In the genomic region with DNA sequence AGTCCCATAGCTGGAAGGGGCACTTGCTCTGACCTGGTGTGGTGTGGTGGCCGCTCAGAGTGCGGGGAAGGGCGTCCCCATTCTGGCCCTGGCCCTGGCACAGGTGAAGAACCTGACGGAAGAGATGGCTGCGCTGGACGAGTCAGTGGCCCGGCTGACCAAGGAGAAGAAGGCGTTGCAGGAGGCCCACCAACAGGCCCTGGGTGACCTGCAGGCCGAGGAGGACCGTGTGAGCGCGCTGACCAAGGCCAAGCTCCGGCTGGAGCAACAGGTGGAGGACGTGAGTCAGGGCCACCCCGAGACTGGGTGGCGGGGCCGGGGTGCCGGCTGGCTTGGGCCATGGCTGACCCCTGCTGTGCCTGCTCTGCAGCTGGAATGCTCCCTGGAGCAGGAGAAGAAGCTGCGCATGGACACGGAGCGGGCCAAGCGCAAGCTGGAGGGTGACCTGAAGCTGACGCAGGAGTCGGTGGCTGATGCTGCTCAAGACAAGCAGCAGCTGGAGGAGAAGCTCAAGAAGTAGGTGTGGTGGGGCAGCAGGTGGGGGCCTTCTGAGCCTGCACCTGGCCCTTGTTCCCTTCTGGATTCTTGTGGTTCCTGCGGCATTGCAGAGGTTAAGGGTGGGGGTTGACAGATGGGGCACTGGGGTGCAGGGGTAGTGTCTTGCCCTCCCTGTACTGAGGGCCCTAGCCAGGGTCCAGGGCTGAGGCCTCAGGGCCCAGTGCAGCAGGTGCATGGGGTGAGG, we compare ENCODE assay signal across 29 cellular contexts. TPM values are rescaled to one million over a fixed set of nuclear protein-coding genes. Genes with fewer than 3 reads are reported as not detected.
A peak's percentile ranks its signal among the peaks of the same experiment; 100 is the strongest.
DNase-seq lines count a peak whose midpoint lies in the region; ATAC-seq and TF ChIP-seq lines count a peak whose summit lies in the region.
"Had no signal": no experiment of that assay in that cellular context is flagged by ENCODE, and none has a peak within 500 bp of the region (broad histone marks: within the 10 kb centered on the region; RNA-seq: fewer than 3 reads in every experiment).

No MANE protein-coding gene starts in this region.

- no peak for TF ChIP-seq EP300 in esophagus muscularis mucosa (IDR thresholded peaks at IDR 0.05)

- peak overlapping the region; percentile 44 for H3K27ac Mint-ChIP-seq in nephron progenitor cell
- H3K27ac Mint-ChIP-seq in T-helper 2 cell treated with Interferon-gamma antibody and Interleukin-4, amounts not matched to agents 5 μg/mL and 100 μg/mL, for 36 hours = no peak overlapping the region
- H3K27ac Mint-ChIP-seq: activated CD8-positive, alpha-beta T cell treated with anti-CD3 and anti-CD28 coated beads for 36 hours; activated naive CD8-positive, alpha-beta T cell treated with anti-CD3 and anti-CD28 coated beads, Interleukin-2, amount 10 ng/mL, durations not matched to agents 7 days and 5 days had no signal

- H3K4me3 ChIP-seq in heart right ventricle = no peak overlapping the region
- H3K4me3 ChIP-seq in SJCRH30 = no peak overlapping the region
- no peak overlapping the region for H3K4me3 ChIP-seq in esophagus muscularis mucosa
- H3K4me3 ChIP-seq: ascending aorta, heart left ventricle, PC-9 had no signal

- H3K9me3 ChIP-seq in heart right ventricle (no peaks in the 10 kb centered on the region), SJCRH30 (replicated peaks) (no peaks in the 10 kb centered on the region), esophagus muscularis mucosa (no peaks in the 10 kb centered on the region)
- H3K9me3 ChIP-seq: ascending aorta, heart left ventricle had no signal

- peak; percentile 34 for DNase-seq in left ventricle myocardium superior
- no peak for DNase-seq in heart right ventricle
- peak in 1 of 2 experiments; percentile 50 for DNase-seq in SJCRH30
- DNase-seq in nephron progenitor cell = no peak
- DNase-seq in T-helper 2 cell treated with Interferon-gamma antibody and Interleukin-4, amounts not matched to agents 5 μg/mL and 100 μg/mL, for 36 hours (ENCODE audit: low spot score) = no peak
- no peak for DNase-seq in esophagus muscularis mucosa (ENCODE audit: extremely low spot score)
- DNase-seq: activated CD4-positive, alpha-beta T cell treated with anti-CD3 and anti-CD28 coated beads for 1 hour; activated CD8-positive, alpha-beta memory T cell treated with anti-CD3 and anti-CD28 coated beads, Interleukin-2, amount 50 U/mL, for 48 hours; activated CD8-positive, alpha-beta T cell treated with anti-CD3 and anti-CD28 coated beads for 36 hours; activated effector memory CD4-positive, alpha-beta T cell treated with anti-CD3 and anti-CD28 coated beads, Interleukin-2, amount 50 U/mL, for 16 hours; activated naive CD8-positive, alpha-beta T cell treated with anti-CD3 and anti-CD28 coated beads, Interleukin-2, amount 10 ng/mL, durations not matched to agents 7 days and 5 days; cortex of kidney; DMS153; GOT3; Karpas-422; naive thymus-derived CD8-positive, alpha-beta T cell; NCI-H1417; NCI-H2029 treated with DMSO at 0.1 percent for 48 hours; NCI-H2227 treated with DMSO at 0.1 percent for 48 hours; NCI-H526; PC-9; SHP77 had no signal

- TF ChIP-seq CTCF in heart right ventricle (IDR thresholded peaks at IDR 0.05) (no peak), nephron progenitor cell (IDR thresholded peaks at IDR 0.05) (no peak), esophagus muscularis mucosa (IDR thresholded peaks at IDR 0.05) (no peak)

- intact Hi-C loops in left ventricle myocardium superior (cut with micrococcal nuclease) = no loop called here
- intact Hi-C loops in heart right ventricle (cut with DNase I) = no loop called here
- intact Hi-C loops in esophagus muscularis mucosa (cut with DNase I) = no loop called here

- H3K27me3 ChIP-seq in heart right ventricle = no peaks in the 10 kb centered on the region
- H3K27me3 ChIP-seq in SJCRH30 = no peaks in the 10 kb centered on the region
- no peaks in the 10 kb centered on the region for H3K27me3 ChIP-seq in esophagus muscularis mucosa
- H3K27me3 ChIP-seq: ascending aorta, heart left ventricle had no signal

- H3K27ac ChIP-seq in heart right ventricle (peak overlapping the region in 2 of 10 donors; percentile 15 to 30), SJCRH30 (peak overlapping the region; percentile 38), temporal lobe (ENCODE audit: low read depth, low read length) (peak overlapping the region; percentile 85), esophagus muscularis mucosa (replicated peaks in 1 of 4) (no peak overlapping the region)
- H3K27ac ChIP-seq: ascending aorta, HL-60, PC-9 had no signal

- no peak for TF ChIP-seq POLR2A in esophagus muscularis mucosa (IDR thresholded peaks at IDR 0.05; ENCODE audit: low read depth)

- H3K4me1 ChIP-seq in heart right ventricle (peaks cover 0 to 45% (median 0%) of the 10 kb centered on the region in 9 donors), SJCRH30 (peaks cover 9% of the 10 kb centered on the region; the same call in 1 of the 2 replicates), esophagus muscularis mucosa (peaks cover 0 to 15% (median 12%) of the 10 kb centered on the region in 4 donors)
- H3K4me1 ChIP-seq: ascending aorta had no signal

- no peak overlapping the region for H3K4me3 Mint-ChIP-seq in nephron progenitor cell
- no peak overlapping the region for H3K4me3 Mint-ChIP-seq in T-helper 2 cell treated with Interferon-gamma antibody and Interleukin-4, amounts not matched to agents 5 μg/mL and 100 μg/mL, for 36 hours
- H3K4me3 Mint-ChIP-seq: activated CD8-positive, alpha-beta T cell treated with anti-CD3 and anti-CD28 coated beads for 36 hours; activated naive CD8-positive, alpha-beta T cell treated with anti-CD3 and anti-CD28 coated beads, Interleukin-2, amount 10 ng/mL, durations not matched to agents 7 days and 5 days had no signal

- H3K27me3 Mint-ChIP-seq in nephron progenitor cell (ENCODE audit: low read depth, poor library complexity) = no peaks in the 10 kb centered on the region
- H3K27me3 Mint-ChIP-seq in T-helper 2 cell treated with Interferon-gamma antibody and Interleukin-4, amounts not matched to agents 5 μg/mL and 100 μg/mL, for 36 hours (ENCODE audit: low read depth) = no peaks in the 10 kb centered on the region
- H3K27me3 Mint-ChIP-seq: activated CD8-positive, alpha-beta T cell treated with anti-CD3 and anti-CD28 coated beads for 36 hours; activated naive CD8-positive, alpha-beta T cell treated with anti-CD3 and anti-CD28 coated beads, Interleukin-2, amount 10 ng/mL, durations not matched to agents 7 days and 5 days; effector memory CD8-positive, alpha-beta T cell; naive thymus-derived CD8-positive, alpha-beta T cell had no signal

- 85 to 91% methylated on average over 25 of the region's 25 CpGs for WGBS in heart right ventricle, 2 donors
- 95% methylated on average over 16 of the region's 25 CpGs for WGBS in esophagus muscularis mucosa

- no peak for ATAC-seq in left ventricle myocardium superior
- no peak for ATAC-seq in heart right ventricle
- ATAC-seq in HG03521 (IDR thresholded peaks at IDR 0.05; ENCODE audit: unreplicated experiment) = no peak
- ATAC-seq: activated CD8-positive, alpha-beta T cell treated with anti-CD3 and anti-CD28 coated beads for 36 hours had no signal

- H3K4me1 Mint-ChIP-seq in nephron progenitor cell = peaks cover under 1% of the 10 kb centered on the region
- H3K4me1 Mint-ChIP-seq in T-helper 2 cell treated with Interferon-gamma antibody and Interleukin-4, amounts not matched to agents 5 μg/mL and 100 μg/mL, for 36 hours (ENCODE audit: low read depth) = no peaks in the 10 kb centered on the region

- H3K36me3 Mint-ChIP-seq in nephron progenitor cell (ENCODE audit: low read depth) = peaks cover 34% of the 10 kb centered on the region
- H3K36me3 Mint-ChIP-seq in T-helper 2 cell treated with Interferon-gamma antibody and Interleukin-4, amounts not matched to agents 5 μg/mL and 100 μg/mL, for 36 hours (ENCODE audit: low read depth) = peaks cover 31% of the 10 kb centered on the region

- no peaks in the 10 kb centered on the region for H3K9me3 Mint-ChIP-seq in nephron progenitor cell
- no peaks in the 10 kb centered on the region for H3K9me3 Mint-ChIP-seq in T-helper 2 cell treated with Interferon-gamma antibody and Interleukin-4, amounts not matched to agents 5 μg/mL and 100 μg/mL, for 36 hours
- H3K9me3 Mint-ChIP-seq: activated CD8-positive, alpha-beta T cell treated with anti-CD3 and anti-CD28 coated beads for 36 hours; activated naive CD8-positive, alpha-beta T cell treated with anti-CD3 and anti-CD28 coated beads, Interleukin-2, amount 10 ng/mL, durations not matched to agents 7 days and 5 days; effector memory CD8-positive, alpha-beta T cell; naive thymus-derived CD8-positive, alpha-beta T cell had no signal

- peaks cover 13 to 99% (median 83%) of the 10 kb centered on the region in 9 donors for H3K36me3 ChIP-seq in heart right ventricle
- H3K36me3 ChIP-seq in SJCRH30 = peaks cover 36% of the 10 kb centered on the region
- peaks cover 35 to 97% (median 83%) of the 10 kb centered on the region in 4 donors for H3K36me3 ChIP-seq in esophagus muscularis mucosa

RNA-seq across cellular contexts. Expression of a gene that starts 40.7 kb away (rescaled TPM):
- total RNA-seq in left ventricle myocardium superior (297 TPM), heart right ventricle (100 to 1,000 TPM; 117 to 318 (median 182) TPM), temporal lobe (under 0.01 TPM), esophagus muscularis mucosa (under 1 TPM; 0.17 to 0.84 (median 0.37) TPM)
- polyA plus RNA-seq in heart right ventricle = 100 to 1,000 TPM in 1 of 2 donors, 10 to 100 TPM in 1; 22.1 to 962 TPM
- 0.02 and 0.10 TPM in 2 replicates for total RNA-seq in SJCRH30 (2014; rRNA removed; shearing (Covaris generic))
- total RNA-seq: fibroblast of villous mesenchyme had no signal

RNA-seq across cellular contexts. Expression of a gene that starts 40.8 kb away (rescaled TPM):
- total RNA-seq in left ventricle myocardium superior (18.6 TPM), heart right ventricle (10 to 100 TPM; 20.0 to 33.2 (median 24.7) TPM), temporal lobe (22.6 TPM), esophagus muscularis mucosa (10 to 100 TPM; 27.7 to 36.1 (median 28.5) TPM)
- polyA plus RNA-seq in heart right ventricle = 10 to 100 TPM; 30.6 to 60.4 TPM
- total RNA-seq in SJCRH30 (2014; rRNA removed; shearing (Covaris generic)) = 52.8 and 53.8 TPM in 2 replicates

Comparison
In these comparisons a context has a peak if more than half of its experiments do, and no peak if none do; other contexts are left out.
1. H3K27ac ChIP-seq: peak in SJCRH30 (single experiment) and temporal lobe (single experiment); none in esophagus muscularis mucosa (0 of 4).
2. RNA of a gene that starts 40.7 kb away (total RNA-seq): 297 TPM in left ventricle myocardium superior (single experiment) and 117 to 318 TPM in heart right ventricle; 0.17 to 0.84 TPM in esophagus muscularis mucosa, 0.02 to 0.10 TPM in SJCRH30 and under 0.01 TPM in temporal lobe (single experiment); every median in the first group is over 10 times any median in the second.